Comparison of ENCODE assay signal across 14 cellular contexts in the genomic region with DNA sequence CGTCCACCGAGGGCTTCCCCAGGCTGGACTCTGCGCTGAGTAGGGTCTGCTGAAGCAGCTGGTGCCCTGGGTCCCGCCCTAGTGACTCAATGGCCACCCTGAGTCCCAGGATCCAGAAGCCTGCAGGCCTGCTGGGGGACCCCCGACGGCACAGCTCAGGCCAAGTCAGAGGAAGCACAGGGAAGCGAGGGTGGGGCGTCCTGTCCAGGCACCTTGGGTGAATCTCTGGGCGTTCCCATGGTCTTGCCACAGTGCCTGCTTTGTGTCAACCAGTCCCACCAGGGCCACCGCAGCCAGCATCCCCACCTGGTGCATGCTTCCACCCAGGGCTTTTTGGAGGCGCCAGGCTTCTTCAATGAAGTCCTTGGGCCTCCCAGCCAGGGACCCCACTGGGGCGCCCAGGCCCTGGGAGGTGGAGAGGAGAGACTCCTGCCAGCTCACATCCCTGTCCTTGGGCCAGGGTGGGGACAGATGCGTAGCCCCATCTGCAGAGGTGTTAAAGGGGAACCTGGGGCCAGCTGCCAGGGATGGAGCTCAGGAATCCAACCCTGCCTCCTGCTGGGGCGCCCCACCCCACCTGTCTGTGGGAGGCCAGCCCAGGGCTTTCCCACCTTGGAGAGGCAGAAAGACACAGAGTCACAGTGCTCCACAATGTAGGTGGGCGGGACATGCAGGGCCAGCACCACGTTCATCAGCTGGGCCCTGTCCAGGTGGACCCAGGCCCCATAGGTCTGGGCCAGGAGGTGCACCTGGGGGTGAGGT. TPM values are rescaled to one million over a fixed set of nuclear protein-coding genes. Genes with fewer than 3 reads are reported as not detected.
"Had no signal": no experiment of that assay in that cellular context is flagged by ENCODE, and none has a peak within 500 bp of the region (broad histone marks: within the 10 kb centered on the region; RNA-seq: fewer than 3 reads in every experiment).

No MANE protein-coding gene starts in this region.

- H3K27ac ChIP-seq: tibial artery had no signal

- H3K9me3 Mint-ChIP-seq: activated CD4-positive, alpha-beta T cell treated with anti-CD3 and anti-CD28 coated beads, Interleukin-2, amount 10 ng/mL, durations not matched to agents 7 days and 5 days had no signal

- H3K36me3 ChIP-seq: esophagus squamous epithelium, tibial artery had no signal

- H3K4me3 ChIP-seq: esophagus squamous epithelium, tibial artery had no signal

- DNase-seq: activated CD4-positive, alpha-beta T cell treated with anti-CD3 and anti-CD28 coated beads, Interleukin-2, amount 10 ng/mL, durations not matched to agents 7 days and 5 days; activated CD4-positive, CD25-positive, alpha-beta regulatory T cell; activated naive CD4-positive, alpha-beta T cell treated with anti-CD3 and anti-CD28 coated beads, Interleukin-2, amount 10 ng/mL, durations not matched to agents 7 days and 5 days; esophagus squamous epithelium; hippocampal formation; stimulated activated CD4-positive, alpha-beta T cell treated with anti-CD3 and anti-CD28 coated beads, Interleukin-1b, Interleukin-23, amount 100 ng/mL, for 48 hours; T-helper 2 cell; tibial artery had no signal

- H3K36me3 Mint-ChIP-seq: activated naive CD4-positive, alpha-beta T cell treated with anti-CD3 and anti-CD28 coated beads, Interleukin-2, amount 10 ng/mL, durations not matched to agents 7 days and 5 days had no signal

- H3K9me3 ChIP-seq: esophagus squamous epithelium, tibial artery had no signal

- H3K27ac Mint-ChIP-seq: activated naive CD4-positive, alpha-beta T cell treated with anti-CD3 and anti-CD28 coated beads, Interleukin-2, amount 10 ng/mL, durations not matched to agents 7 days and 5 days had no signal

- H3K4me3 Mint-ChIP-seq: activated CD4-positive, alpha-beta T cell treated with anti-CD3 and anti-CD28 coated beads, Interleukin-2, amount 10 ng/mL, durations not matched to agents 7 days and 5 days; activated naive CD4-positive, alpha-beta T cell treated with anti-CD3 and anti-CD28 coated beads, Interleukin-2, amount 10 ng/mL, durations not matched to agents 7 days and 5 days had no signal

RNA-seq across cellular contexts. Expression of a gene that starts 17.8 kb away (rescaled TPM):
- total RNA-seq: activated CD4-positive, alpha-beta T cell treated with anti-CD3 and anti-CD28 coated beads, Interleukin-2, amount 10 ng/mL, durations not matched to agents 7 days and 5 days; activated CD8-positive, alpha-beta memory T cell treated with anti-CD3 and anti-CD28 coated beads for 36 hours; fibroblast of villous mesenchyme; glomerular endothelial cell; liver; mesenteric fat pad; osteocyte had no signal

RNA-seq across cellular contexts. Expression of a gene that starts 35.2 kb away (rescaled TPM):
- total RNA-seq: mesenteric fat pad had no signal
